ENCODE assay signal across 1 cellular context in genomic region chr12:388547-389137, GRCh38.
TF ChIP-seq lines count a peak whose summit lies in the region.

No MANE protein-coding gene starts in this region.

TF ChIP-seq in IMR-90, 13 proteins besides CTCF, POLR2A, EP300 and RAD21 (continued from another document):
- TF ChIP-seq USF2 (IDR thresholded peaks at IDR 0.05; ENCODE audit: low read depth, low read length) (no peak), FOS (IDR thresholded peaks at IDR 0.05; ENCODE audit: low read depth, low read length) (no peak), CEBPB (IDR thresholded peaks at IDR 0.05; ENCODE audit: low read depth, low read length) (no peak), SMC3 (IDR thresholded peaks at IDR 0.05; ENCODE audit: low read depth, low read length) (no peak), RCOR1 (IDR thresholded peaks at IDR 0.05; ENCODE audit: insufficient replicate concordance, low read length) (no peak), MAZ (IDR thresholded peaks at IDR 0.05; ENCODE audit: borderline replicate concordance, low read depth, low read length) (no peak), NFE2L2 (IDR thresholded peaks at IDR 0.05; ENCODE audit: low read depth, low read length) (no peak)
